1 cellular context compared by ENCODE assay signal in the genomic region with DNA sequence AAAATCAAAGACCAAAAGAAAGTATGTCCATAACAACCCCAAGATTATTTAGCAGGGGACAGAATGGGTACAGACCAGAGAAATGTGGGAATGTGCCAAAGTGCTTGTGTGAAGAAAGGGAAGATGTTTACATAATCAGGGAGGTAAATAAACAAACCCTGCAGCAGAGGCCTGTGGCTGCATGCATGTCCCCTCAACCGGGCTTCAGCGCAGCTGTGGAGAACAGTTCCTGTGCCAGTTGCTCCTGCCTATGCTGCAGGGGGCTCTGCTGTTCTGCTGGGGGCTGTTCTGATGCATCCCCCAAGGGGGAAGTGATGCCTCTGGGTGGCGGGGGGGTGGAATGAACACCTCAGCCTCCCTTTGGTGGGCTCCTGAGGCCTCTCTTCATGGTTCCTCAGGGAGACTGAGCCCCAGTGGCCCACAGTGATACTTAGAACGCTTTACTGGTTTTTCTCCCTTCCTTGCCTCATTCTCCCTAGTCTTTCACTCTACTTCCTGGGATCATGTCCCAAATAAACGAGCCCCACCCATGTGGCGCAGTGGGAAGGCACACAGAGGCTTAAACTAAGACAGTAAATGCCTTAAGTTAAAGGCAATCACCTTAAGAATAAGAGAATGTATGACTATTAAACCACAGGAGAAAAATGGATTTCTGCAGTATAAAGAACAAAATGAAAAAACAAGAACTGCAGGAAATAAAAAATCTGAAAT.
TF ChIP-seq lines count a peak whose summit lies in the region.

No MANE protein-coding gene starts in this region.

TF ChIP-seq in K562, 482 proteins besides CTCF, POLR2A, EP300 and RAD21:
- TF ChIP-seq PYGO2 (tag; IDR thresholded peaks at IDR 0.05) = no peak
- no peak for TF ChIP-seq ZNF551 (CRISPR knock-in tag; IDR thresholded peaks at IDR 0.05)
- TF ChIP-seq BHLHE40 (IDR thresholded peaks at IDR 0.05; ENCODE audit: low read length) = no peak
